In genomic region chr1:234851450-234852438, GRCh38 we compare ENCODE assay signal across 8 cellular contexts.
DNase-seq lines count a peak whose midpoint lies in the region; ATAC-seq lines count a peak whose summit lies in the region.

No MANE protein-coding gene starts in this region.

- ATAC-seq in GM18858 (IDR thresholded peaks at IDR 0.05; ENCODE audit: unreplicated experiment) (peak; percentile 55), HG03025 (IDR thresholded peaks at IDR 0.05; ENCODE audit: low FRiP score, unreplicated experiment) (peak; percentile 72), GM21717 (IDR thresholded peaks at IDR 0.05; ENCODE audit: unreplicated experiment) (no peak)

- DNase-seq in SKM-1 treated with dmso at 0.1 percent for 144 hours (lab: John Stamatoyannopoulos, UW; ENCODE audit: unreplicated experiment) (peak; percentile 78), kidney tubule cell (ENCODE audit: low spot score) (peak; percentile 81), NCI-H748 treated with DMSO at 0.1 percent for 48 hours (lab: John Stamatoyannopoulos, UW) (no peak), NCI-H2171 treated with DMSO at 0.1 percent for 48 hours (lab: John Stamatoyannopoulos, UW) (no peak)
- no peak for DNase-seq in stimulated activated CD4-positive, alpha-beta T cell treated with anti-CD3 and anti-CD28 coated beads, Interleukin-4, amount 100 ng/mL, for 4 hours

Comparison
In these comparisons a context has a peak if more than half of its experiments do, and no peak if none do; other contexts are left out.
1. DNase-seq: peak in SKM-1 treated with dmso at 0.1 percent for 144 hours (single experiment) and kidney tubule cell (single experiment); none in NCI-H748 treated with DMSO at 0.1 percent for 48 hours (single experiment), stimulated activated CD4-positive, alpha-beta T cell treated with anti-CD3 and anti-CD28 coated beads, Interleukin-4, amount 100 ng/mL, for 4 hours (0 of 2) and NCI-H2171 treated with DMSO at 0.1 percent for 48 hours (single experiment).